In the genomic region with DNA sequence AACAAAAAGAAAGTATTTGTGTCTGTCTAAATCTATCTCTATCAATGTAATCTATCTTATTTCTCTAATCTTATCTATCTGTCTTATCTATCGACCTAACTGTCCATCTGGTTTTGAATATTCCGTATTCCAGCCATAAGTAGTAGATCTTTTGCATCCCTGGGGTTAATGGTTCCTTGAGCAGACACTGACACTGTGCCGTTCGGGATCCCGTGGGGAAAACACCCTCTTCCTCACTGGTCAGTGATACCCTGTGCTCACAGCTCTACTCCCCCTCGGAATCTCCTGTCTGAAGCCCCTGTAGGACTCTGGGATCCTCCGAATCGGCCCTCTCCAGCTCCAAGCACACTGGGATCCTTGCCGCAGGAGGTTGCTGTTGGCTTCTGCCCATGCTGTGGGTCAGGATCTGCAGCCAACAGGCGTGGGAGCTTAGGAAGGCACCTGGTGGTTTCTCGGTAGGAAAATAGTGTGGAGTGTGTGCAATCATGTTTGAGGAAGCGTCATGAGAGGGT, we compare ENCODE assay signal across 13 cellular contexts. TPM values are rescaled to one million over a fixed set of nuclear protein-coding genes. Genes with fewer than 3 reads are reported as not detected.
A peak's percentile ranks its signal among the peaks of the same experiment; 100 is the strongest.
DNase-seq lines count a peak whose midpoint lies in the region; ATAC-seq and TF ChIP-seq lines count a peak whose summit lies in the region.
"Had no signal": no experiment of that assay in that cellular context is flagged by ENCODE, and none has a peak within 500 bp of the region (broad histone marks: within the 10 kb centered on the region; RNA-seq: fewer than 3 reads in every experiment).

No MANE protein-coding gene starts in this region.

- no peak overlapping the region for H2AFZ ChIP-seq in fibroblast of lung (ENCODE audit: low read length)

- no peak overlapping the region for H3K4me3 Mint-ChIP-seq in activated T-helper 1 cell treated with anti-CD3 and anti-CD28 coated beads, Interleukin-12 subunit alpha, Interleukin-12 subunit beta, Interleukin-2, Interleukin-4 antibody, amounts not matched to agents 30 ng/mL and 10 ng/mL and 1 ng/mL, durations not matched to agents 14 hours and 24 hours and 36 hours

- H3K36me3 Mint-ChIP-seq in activated T-helper 1 cell treated with anti-CD3 and anti-CD28 coated beads, Interleukin-12 subunit alpha, Interleukin-12 subunit beta, Interleukin-2, Interleukin-4 antibody, amounts not matched to agents 30 ng/mL and 10 ng/mL and 1 ng/mL, durations not matched to agents 14 hours and 24 hours and 36 hours (ENCODE audit: low read depth) = peaks cover 2% of the 10 kb centered on the region

- 0 out of 22 replicates have a peak, but pooled peaks cover 0 to 3% (median 0%) of the 10 kb centered on the region in 11 experiments for H3K27me3 ChIP-seq in BLaER1 treated with 17β-estradiol and CSF1 and Interleukin-3, amounts not matched to agents 10 nM and 100 nM
- H3K27me3 ChIP-seq in RWPE2 (ENCODE audit: insufficient read depth, poor library complexity, severe bottlenecking) (no peaks in the 10 kb centered on the region), fibroblast of lung (ENCODE audit: control insufficient read depth, insufficient read depth, low read length) (no peaks in the 10 kb centered on the region)

- peaks cover 11 to 21% (median 17%) of the 10 kb centered on the region in 10 experiments; a peak in 19 of 20 replicates for H3K4me1 ChIP-seq in BLaER1 treated with 17β-estradiol and CSF1 and Interleukin-3, amounts not matched to agents 10 nM and 100 nM
- peaks cover 4% of the 10 kb centered on the region for H3K4me1 ChIP-seq in RWPE2 (ENCODE audit: insufficient read depth, poor library complexity, severe bottlenecking)
- peaks cover 19% of the 10 kb centered on the region for H3K4me1 ChIP-seq in fibroblast of lung (ENCODE audit: control insufficient read depth, extremely low read depth, insufficient read depth, low read length)

- H3K9me3 ChIP-seq in BLaER1 treated with 17β-estradiol and CSF1 and Interleukin-3, amounts not matched to agents 10 nM and 100 nM (replicated peaks in 1 of 11) = no peaks in the 10 kb centered on the region
- H3K9me3 ChIP-seq in RWPE2 (ENCODE audit: severe bottlenecking) (no peaks in the 10 kb centered on the region), fibroblast of lung (ENCODE audit: control insufficient read depth, insufficient read depth, low read depth, low read length) (no peaks in the 10 kb centered on the region)

- intact Hi-C loops in activated T-helper 1 cell treated with anti-CD3 and anti-CD28 coated beads, Interleukin-12 subunit alpha, Interleukin-12 subunit beta, Interleukin-2, Interleukin-4 antibody, amounts not matched to agents 30 ng/mL and 10 ng/mL and 1 ng/mL, durations not matched to agents 14 hours and 24 hours and 36 hours (cut with micrococcal nuclease) = no loop called here

- H3K79me2 ChIP-seq in fibroblast of lung (ENCODE audit: control insufficient read depth, insufficient read depth, low read length) = peaks cover 67% of the 10 kb centered on the region

- TF ChIP-seq CTCF in RWPE2 (IDR thresholded peaks at IDR 0.05; ENCODE audit: poor library complexity, severe bottlenecking) (no peak), fibroblast of lung (conservative IDR thresholded peaks at IDR 0.05 in 1 of 2, IDR thresholded peaks at IDR 0.05 in 1 of 2; ENCODE audit: low read depth in 1 of 2, low read length in 2 of 2) (no peak), omental fat pad (IDR thresholded peaks at IDR 0.05) (no peak)

- H3K27ac ChIP-seq in BLaER1 treated with 17β-estradiol and CSF1 and Interleukin-3, amounts not matched to agents 10 nM and 100 nM = no peak overlapping the region
- H3K27ac ChIP-seq in RWPE2 (ENCODE audit: poor library complexity, severe bottlenecking) (no peak overlapping the region), fibroblast of lung (ENCODE audit: insufficient read depth, low read length) (peak overlapping the region; percentile 85)

- H3K4me2 ChIP-seq in BLaER1 treated with 17β-estradiol and CSF1 and Interleukin-3, amounts not matched to agents 10 nM and 100 nM = peak overlapping the region in 10 of 11 experiments; percentile 20 to 56 (median 48); a peak in 18 of 22 replicates
- peak overlapping the region; percentile 82 for H3K4me2 ChIP-seq in fibroblast of lung (ENCODE audit: extremely low read depth, insufficient read depth, low read length)

- ATAC-seq in RWPE2 (ENCODE audit: low read depth) (peak; percentile 44), omental fat pad (ENCODE audit: low FRiP score) (peak; percentile 43)
- ATAC-seq: GM12878 had no signal

- H3K36me3 ChIP-seq in BLaER1 treated with 17β-estradiol and CSF1 and Interleukin-3, amounts not matched to agents 10 nM and 100 nM = no peaks in the 10 kb centered on the region
- H3K36me3 ChIP-seq in RWPE2 (ENCODE audit: low read depth) = no peaks in the 10 kb centered on the region
- H3K36me3 ChIP-seq in fibroblast of lung (ENCODE audit: control insufficient read depth, insufficient read depth, low read length) = no peaks in the 10 kb centered on the region

- H3K4me3 ChIP-seq in BLaER1 treated with 17β-estradiol and CSF1 and Interleukin-3, amounts not matched to agents 10 nM and 100 nM = no peak overlapping the region
- no peak overlapping the region for H3K4me3 ChIP-seq in RWPE2 (ENCODE audit: severe bottlenecking)
- H3K4me3 ChIP-seq in fibroblast of lung (replicated peaks in 1 of 4; ENCODE audit: control extremely low read depth in 1 of 4, insufficient read depth in 1 of 4, low read depth in 3 of 4, low read length in 4 of 4) = peak overlapping the region in 2 of 4 experiments; percentile 22 to 29
- H3K4me3 ChIP-seq: GM12878 had no signal

- H3K9ac ChIP-seq in BLaER1 treated with 17β-estradiol and CSF1 and Interleukin-3, amounts not matched to agents 10 nM and 100 nM = no peak overlapping the region
- H3K9ac ChIP-seq in fibroblast of lung (ENCODE audit: insufficient read depth, low read length) = no peak overlapping the region

- peaks cover 7% of the 10 kb centered on the region for H3K27me3 Mint-ChIP-seq in activated T-helper 1 cell treated with anti-CD3 and anti-CD28 coated beads, Interleukin-12 subunit alpha, Interleukin-12 subunit beta, Interleukin-2, Interleukin-4 antibody, amounts not matched to agents 30 ng/mL and 10 ng/mL and 1 ng/mL, durations not matched to agents 14 hours and 24 hours and 36 hours (ENCODE audit: insufficient read depth)

- H3K4me1 Mint-ChIP-seq in activated T-helper 1 cell treated with anti-CD3 and anti-CD28 coated beads, Interleukin-12 subunit alpha, Interleukin-12 subunit beta, Interleukin-2, Interleukin-4 antibody, amounts not matched to agents 30 ng/mL and 10 ng/mL and 1 ng/mL, durations not matched to agents 14 hours and 24 hours and 36 hours (ENCODE audit: low read depth) = no peaks in the 10 kb centered on the region

- H3K27ac Mint-ChIP-seq in activated T-helper 1 cell treated with anti-CD3 and anti-CD28 coated beads, Interleukin-12 subunit alpha, Interleukin-12 subunit beta, Interleukin-2, Interleukin-4 antibody, amounts not matched to agents 30 ng/mL and 10 ng/mL and 1 ng/mL, durations not matched to agents 14 hours and 24 hours and 36 hours = no peak overlapping the region

- H4K20me1 ChIP-seq in BLaER1 treated with 17β-estradiol and CSF1 and Interleukin-3, amounts not matched to agents 10 nM and 100 nM = no peaks in the 10 kb centered on the region
- H4K20me1 ChIP-seq in fibroblast of lung (ENCODE audit: control insufficient read depth, extremely low read depth, insufficient read depth, low read length) = no peaks in the 10 kb centered on the region

- H3K9me3 Mint-ChIP-seq in activated T-helper 1 cell treated with anti-CD3 and anti-CD28 coated beads, Interleukin-12 subunit alpha, Interleukin-12 subunit beta, Interleukin-2, Interleukin-4 antibody, amounts not matched to agents 30 ng/mL and 10 ng/mL and 1 ng/mL, durations not matched to agents 14 hours and 24 hours and 36 hours = no peaks in the 10 kb centered on the region

- DNase-seq in RWPE2 (ENCODE audit: low spot score) (no peak), fibroblast of lung (ENCODE audit: low read depth in 2 of 2) (no peak), omental fat pad (ENCODE audit: low spot score) (no peak), D341Med (ENCODE audit: low spot score) (no peak), AG08396 (ENCODE audit: low spot score) (no peak)
- no peak for DNase-seq in activated CD4-positive, alpha-beta T cell treated with anti-CD3 and anti-CD28 coated beads, Interleukin-2, amount 50 U/mL, for 4 hours
- no peak for DNase-seq in activated T-helper 1 cell treated with anti-CD3 and anti-CD28 coated beads, Interleukin-12 subunit alpha, Interleukin-12 subunit beta, Interleukin-2, Interleukin-4 antibody, amounts not matched to agents 30 ng/mL and 10 ng/mL and 1 ng/mL, durations not matched to agents 14 hours and 24 hours and 36 hours (ENCODE audit: low spot score)
- DNase-seq: activated CD4-positive, alpha-beta T cell treated with anti-CD3 and anti-CD28 coated beads, Interleukin-2, amount 50 U/mL, for 1 hour; amniotic stem cell; SIG-M5; stimulated activated naive CD4-positive, alpha-beta T cell had no signal

RNA-seq across cellular contexts. Expression of a gene that starts 19.0 kb away (rescaled TPM):
- total RNA-seq in fibroblast of lung (6.4 TPM in 2 replicates), omental fat pad (10 to 100 TPM in 2 of 4 donors, 1 to 10 TPM in 2; 7.3 to 15.6 (median 10.1) TPM)
- 2.6 and 3.7 TPM in 2 replicates for polyA plus RNA-seq in fibroblast of lung
- polyA plus RNA-seq in fibroblast of lung (2012) = 3.0 and 4.7 TPM in 2 replicates
- 5.9 and 6.7 TPM in 2 replicates for polyA minus RNA-seq in fibroblast of lung (ENCODE audit: low replicate concordance)
- 19.4 and 20.4 TPM in 2 replicates for total RNA-seq in activated T-helper 1 cell treated with anti-CD3 and anti-CD28 coated beads, Interleukin-12 subunit alpha, Interleukin-12 subunit beta, Interleukin-2, Interleukin-4 antibody, amounts not matched to agents 30 ng/mL and 10 ng/mL and 1 ng/mL, durations not matched to agents 14 hours and 24 hours and 36 hours

RNA-seq across cellular contexts. Expression of a gene that starts 53.7 kb away (rescaled TPM):
- total RNA-seq in fibroblast of lung = 40.3 and 105 TPM in 2 replicates
- polyA plus RNA-seq in fibroblast of lung = 46.9 and 86.1 TPM in 2 replicates
- 61.7 and 116 TPM in 2 replicates for polyA plus RNA-seq in fibroblast of lung (2012)
- 62.7 and 175 TPM in 2 replicates for polyA minus RNA-seq in fibroblast of lung (ENCODE audit: low replicate concordance)
- total RNA-seq in omental fat pad = 1 to 10 TPM; 3.6 to 9.0 (median 4.0) TPM
- total RNA-seq in activated T-helper 1 cell treated with anti-CD3 and anti-CD28 coated beads, Interleukin-12 subunit alpha, Interleukin-12 subunit beta, Interleukin-2, Interleukin-4 antibody, amounts not matched to agents 30 ng/mL and 10 ng/mL and 1 ng/mL, durations not matched to agents 14 hours and 24 hours and 36 hours = 1.1 and 2.0 TPM in 2 replicates
